ENCODE assay signal across 15 cellular contexts in genomic region chr2:97869722-97870346, GRCh38.
DNase-seq lines count a peak whose midpoint lies in the region; ATAC-seq, FAIRE-seq and TF ChIP-seq lines count a peak whose summit lies in the region.
"Had no signal": no experiment of that assay in that cellular context is flagged by ENCODE, and none has a peak within 500 bp of the region (broad histone marks: within the 10 kb centered on the region; RNA-seq: fewer than 3 reads in every experiment).

No MANE protein-coding gene starts in this region.

- no peak for DNase-seq in A549 (ENCODE audit: low read depth in 1 of 2, low spot score in 1 of 2)
- no peak for DNase-seq in HFFc6
- no peak for DNase-seq in activated naive CD8-positive, alpha-beta T cell treated with anti-CD3 and anti-CD28 coated beads, Interleukin-2, amount 50 U/mL, for 24 hours
- DNase-seq in HTR-8/SVneo (ENCODE audit: insufficient read length, low spot score): no peak
- no peak for DNase-seq in putamen (ENCODE audit: low spot score)
- DNase-seq in KBM-7: no peak
- DNase-seq: activated gamma-delta T cell, NCI-H2081 treated with DMSO at 0.1 percent for 48 hours had no signal

- POLR2A ChIA-PET in A549 (lab: Yijun Ruan, JAX): no interaction called here

- TF ChIP-seq RAD21 in A549 (conservative IDR thresholded peaks at IDR 0.05 in 1 of 2, IDR thresholded peaks at IDR 0.05 in 1 of 2): no peak

- peak overlapping the region; percentile 76 for H3K4me3 Mint-ChIP-seq in HFFc6
- no peak overlapping the region for H3K4me3 Mint-ChIP-seq in activated naive CD8-positive, alpha-beta T cell treated with anti-CD3 and anti-CD28 coated beads, Interleukin-2, amount 50 U/mL, for 24 hours

- peaks cover 35% of the 10 kb centered on the region for H3K36me3 Mint-ChIP-seq in HFFc6 (ENCODE audit: low read depth)
- peaks cover 11% of the 10 kb centered on the region for H3K36me3 Mint-ChIP-seq in activated naive CD8-positive, alpha-beta T cell treated with anti-CD3 and anti-CD28 coated beads, Interleukin-2, amount 50 U/mL, for 24 hours (ENCODE audit: low read depth)

- peak overlapping the region; percentile 65 for H3K4me2 ChIP-seq in A549

- H3K36me3 ChIP-seq in mesodermal cell (ENCODE audit: control insufficient read depth, insufficient read depth, low read length): peaks cover 17% of the 10 kb centered on the region
- H3K36me3 ChIP-seq: colonic mucosa, left lung, prostate gland, tibial nerve had no signal

- no peaks in the 10 kb centered on the region; the same call in 1 of the 2 replicates for H3K27me3 Mint-ChIP-seq in HFFc6 (ENCODE audit: insufficient read depth)
- H3K27me3 Mint-ChIP-seq in activated naive CD8-positive, alpha-beta T cell treated with anti-CD3 and anti-CD28 coated beads, Interleukin-2, amount 50 U/mL, for 24 hours: no peaks in the 10 kb centered on the region

- H3K9me3 ChIP-seq in A549 (peaks cover 17% of the 10 kb centered on the region; the same call in 2 of the 3 replicates), mesodermal cell (ENCODE audit: control insufficient read depth, low read length) (peaks cover 30% of the 10 kb centered on the region)
- H3K9me3 ChIP-seq: colonic mucosa, left lung, prostate gland had no signal

- ATAC-seq in A549 (0 out of 6 replicates have a peak, but pooled peaks of 1 of the 2 experiments have one; percentile 11), HG03354 (IDR thresholded peaks at IDR 0.05; ENCODE audit: poor library complexity, severe bottlenecking, unreplicated experiment) (no peak)
- no peak for ATAC-seq in activated naive CD8-positive, alpha-beta T cell treated with anti-CD3 and anti-CD28 coated beads, Interleukin-2, amount 50 U/mL, for 24 hours

- TF ChIP-seq POLR2A in A549 (IDR thresholded peaks at IDR 0.05; ENCODE audit: low read length): no peak

- TF ChIP-seq EP300 in A549 (IDR thresholded peaks at IDR 0.05): no peak

- in situ Hi-C loops in KBM-7 (cut with MboI; ENCODE audit: low pct_unique_long_range_greater_than_20kb, low sequenced_read_pairs): no loop called here

- FAIRE-seq in A549 (lab: Jason Lieb, UNC): no peak
- FAIRE-seq in HTR-8/SVneo (lab: Jason Lieb, UNC): no peak

- peaks cover 43% of the 10 kb centered on the region for H3K4me1 Mint-ChIP-seq in HFFc6 (ENCODE audit: low read depth)
- H3K4me1 Mint-ChIP-seq in activated naive CD8-positive, alpha-beta T cell treated with anti-CD3 and anti-CD28 coated beads, Interleukin-2, amount 50 U/mL, for 24 hours: peaks cover 34% of the 10 kb centered on the region

- H3K4me3 ChIP-seq in A549 (no peak overlapping the region), mesodermal cell (ENCODE audit: extremely low read depth, insufficient read depth, low read length, poor library complexity, severe bottlenecking) (no peak overlapping the region)
- H3K4me3 ChIP-seq: colonic mucosa, left lung, prostate gland, tibial nerve had no signal

- peaks cover 30% of the 10 kb centered on the region for H3K4me1 ChIP-seq in A549
- H3K4me1 ChIP-seq in mesodermal cell (ENCODE audit: control insufficient read depth, insufficient read depth, low read length, poor library complexity, severe bottlenecking): peaks cover 34% of the 10 kb centered on the region
- H3K4me1 ChIP-seq: prostate gland had no signal

- TF ChIP-seq CTCF in A549 (IDR thresholded peaks at IDR 0.05) (no peak), HFFc6 (IDR thresholded peaks at IDR 0.05) (no peak)

- CTCF ChIA-PET in A549 (lab: Yijun Ruan, JAX): interaction anchor here (1.2 to 1.6 kb wide), 2 partner anchors 12 to 63 kb away, joined by 3 to 4 read pairs; no protein-coding TSS in a partner anchor

- H3K27ac ChIP-seq in A549: peak overlapping the region; percentile 43 to 67
- H3K27ac ChIP-seq in mesodermal cell (ENCODE audit: low read depth, low read length, severe bottlenecking): peak overlapping the region; percentile 93
- H3K27ac ChIP-seq: colonic mucosa, prostate gland had no signal

- peak overlapping the region; percentile 97 for H3K27ac Mint-ChIP-seq in HFFc6
- H3K27ac Mint-ChIP-seq in activated naive CD8-positive, alpha-beta T cell treated with anti-CD3 and anti-CD28 coated beads, Interleukin-2, amount 50 U/mL, for 24 hours: peak overlapping the region; percentile 85
- H3K27ac Mint-ChIP-seq: CD4-positive, CD25-positive, alpha-beta regulatory T cell had no signal

- WGBS in A549 (ENCODE audit: missing lambda C conversion rate): 48% methylated on average over 6 of the region's 6 CpGs
- WGBS in mesodermal cell (ENCODE audit: insufficient coverage in 2 of 2), 2 experiments: 86 to 96% methylated on average over 4 to 5 of the region's 6 CpGs

- peaks cover 23% of the 10 kb centered on the region for H3K9me3 Mint-ChIP-seq in HFFc6
- peaks cover 15% of the 10 kb centered on the region for H3K9me3 Mint-ChIP-seq in activated naive CD8-positive, alpha-beta T cell treated with anti-CD3 and anti-CD28 coated beads, Interleukin-2, amount 50 U/mL, for 24 hours

TF ChIP-seq in A549, 52 proteins besides CTCF, POLR2A, EP300 and RAD21:
- TF ChIP-seq RFX5 (IDR thresholded peaks at IDR 0.05) (no peak), MAFK (IDR thresholded peaks at IDR 0.05; ENCODE audit: partially characterized antibody) (peak; percentile 63), HOXB13 (CRISPR knock-in tag; IDR thresholded peaks at IDR 0.05; ENCODE audit: low read depth) (no peak), BCL3 (IDR thresholded peaks at IDR 0.05) (no peak), MYC (IDR thresholded peaks at IDR 0.05; ENCODE audit: borderline replicate concordance, low read length) (no peak), NR3C1 (IDR thresholded peaks at IDR 0.05) (no peak), PHF8 (IDR thresholded peaks at IDR 0.05; ENCODE audit: borderline replicate concordance, low read depth) (no peak), HES2 (IDR thresholded peaks at IDR 0.05) (no peak)
